1 cellular context compared by ENCODE assay signal in genomic region chr7:140674899-140675701, GRCh38.
TF ChIP-seq lines count a peak whose summit lies in the region.

No MANE protein-coding gene starts in this region.

TF ChIP-seq in GM12878, 131 proteins besides CTCF, POLR2A, EP300 and RAD21:
- TF ChIP-seq POLR2AphosphoS5 (IDR thresholded peaks at IDR 0.05; ENCODE audit: low read length) = no peak
- no peak for TF ChIP-seq SMAD5 (IDR thresholded peaks at IDR 0.05; ENCODE audit: low read depth)
- TF ChIP-seq WRNIP1 (IDR thresholded peaks at IDR 0.05; ENCODE audit: borderline replicate concordance, low read depth, low read length) = no peak
- no peak for TF ChIP-seq SIN3A (IDR thresholded peaks at IDR 0.05; ENCODE audit: low read depth, low read length)
- TF ChIP-seq TARDBP (IDR thresholded peaks at IDR 0.05; ENCODE audit: borderline replicate concordance) = no peak
- TF ChIP-seq ETV6 (conservative IDR thresholded peaks at IDR 0.05 in 1 of 2, IDR thresholded peaks at IDR 0.05 in 1 of 2; ENCODE audit: borderline replicate concordance in 1 of 2, low read depth in 1 of 2) = no peak
- no peak for TF ChIP-seq GABPA (IDR thresholded peaks at IDR 0.05; ENCODE audit: low read depth)
- TF ChIP-seq, protein P1, sequence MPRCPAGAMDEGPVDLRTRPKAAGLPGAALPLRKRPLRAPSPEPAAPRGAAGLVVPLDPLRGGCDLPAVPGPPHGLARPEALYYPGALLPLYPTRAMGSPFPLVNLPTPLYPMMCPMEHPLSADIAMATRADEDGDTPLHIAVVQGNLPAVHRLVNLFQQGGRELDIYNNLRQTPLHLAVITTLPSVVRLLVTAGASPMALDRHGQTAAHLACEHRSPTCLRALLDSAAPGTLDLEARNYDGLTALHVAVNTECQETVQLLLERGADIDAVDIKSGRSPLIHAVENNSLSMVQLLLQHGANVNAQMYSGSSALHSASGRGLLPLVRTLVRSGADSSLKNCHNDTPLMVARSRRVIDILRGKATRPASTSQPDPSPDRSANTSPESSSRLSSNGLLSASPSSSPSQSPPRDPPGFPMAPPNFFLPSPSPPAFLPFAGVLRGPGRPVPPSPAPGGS (IDR thresholded peaks at IDR 0.05; ENCODE audit: borderline replicate concordance, insufficient read depth, low read depth, low read length, poor library complexity, severe bottlenecking) = no peak
- TF ChIP-seq TCF12 (IDR thresholded peaks at IDR 0.05; ENCODE audit: low read depth, low read length) = no peak
- no peak for TF ChIP-seq KAT2A (conservative IDR thresholded peaks at IDR 0.05; ENCODE audit: control insufficient read depth, low read depth, low read length)
- TF ChIP-seq, protein P2, sequence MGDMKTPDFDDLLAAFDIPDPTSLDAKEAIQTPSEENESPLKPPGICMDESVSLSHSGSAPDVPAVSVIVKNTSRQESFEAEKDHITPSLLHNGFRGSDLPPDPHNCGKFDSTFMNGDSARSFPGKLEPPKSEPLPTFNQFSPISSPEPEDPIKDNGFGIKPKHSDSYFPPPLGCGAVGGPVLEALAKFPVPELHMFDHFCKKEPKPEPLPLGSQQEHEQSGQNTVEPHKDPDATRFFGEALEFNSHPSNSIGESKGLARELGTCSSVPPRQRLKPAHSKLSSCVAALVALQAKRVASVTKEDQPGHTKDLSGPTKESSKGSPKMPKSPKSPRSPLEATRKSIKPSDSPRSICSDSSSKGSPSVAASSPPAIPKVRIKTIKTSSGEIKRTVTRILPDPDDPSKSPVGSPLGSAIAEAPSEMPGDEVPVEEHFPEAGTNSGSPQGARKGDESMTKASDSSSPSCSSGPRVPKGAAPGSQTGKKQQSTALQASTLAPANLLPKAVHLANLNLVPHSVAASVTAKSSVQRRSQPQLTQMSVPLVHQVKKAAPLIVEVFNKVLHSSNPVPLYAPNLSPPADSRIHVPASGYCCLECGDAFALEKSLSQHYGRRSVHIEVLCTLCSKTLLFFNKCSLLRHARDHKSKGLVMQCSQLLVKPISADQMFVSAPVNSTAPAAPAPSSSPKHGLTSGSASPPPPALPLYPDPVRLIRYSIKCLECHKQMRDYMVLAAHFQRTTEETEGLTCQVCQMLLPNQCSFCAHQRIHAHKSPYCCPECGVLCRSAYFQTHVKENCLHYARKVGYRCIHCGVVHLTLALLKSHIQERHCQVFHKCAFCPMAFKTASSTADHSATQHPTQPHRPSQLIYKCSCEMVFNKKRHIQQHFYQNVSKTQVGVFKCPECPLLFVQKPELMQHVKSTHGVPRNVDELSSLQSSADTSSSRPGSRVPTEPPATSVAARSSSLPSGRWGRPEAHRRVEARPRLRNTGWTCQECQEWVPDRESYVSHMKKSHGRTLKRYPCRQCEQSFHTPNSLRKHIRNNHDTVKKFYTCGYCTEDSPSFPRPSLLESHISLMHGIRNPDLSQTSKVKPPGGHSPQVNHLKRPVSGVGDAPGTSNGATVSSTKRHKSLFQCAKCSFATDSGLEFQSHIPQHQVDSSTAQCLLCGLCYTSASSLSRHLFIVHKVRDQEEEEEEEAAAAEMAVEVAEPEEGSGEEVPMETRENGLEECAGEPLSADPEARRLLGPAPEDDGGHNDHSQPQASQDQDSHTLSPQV (IDR thresholded peaks at IDR 0.05) = no peak
- no peak for TF ChIP-seq POU2F2 (IDR thresholded peaks at IDR 0.05; ENCODE audit: borderline replicate concordance, low read depth, low read length)
- TF ChIP-seq BACH1 (IDR thresholded peaks at IDR 0.05; ENCODE audit: borderline replicate concordance) = 0 out of 2 replicates have a peak, but pooled peaks have one; percentile 41
- 0 out of 2 replicates have a peak, but pooled peaks have one; percentile 9 for TF ChIP-seq IKZF1 (conservative IDR thresholded peaks at IDR 0.05)
- TF ChIP-seq SMC3 (IDR thresholded peaks at IDR 0.05; ENCODE audit: borderline replicate concordance, low read length) = peak; percentile 17; the same call in 1 of the 2 replicates
- no peak for TF ChIP-seq MTA2 (IDR thresholded peaks at IDR 0.05; ENCODE audit: low read depth)
- TF ChIP-seq ZNF24 (IDR thresholded peaks at IDR 0.05) = no peak; the same call in 1 of the 2 replicates
- TF ChIP-seq, protein P3, sequence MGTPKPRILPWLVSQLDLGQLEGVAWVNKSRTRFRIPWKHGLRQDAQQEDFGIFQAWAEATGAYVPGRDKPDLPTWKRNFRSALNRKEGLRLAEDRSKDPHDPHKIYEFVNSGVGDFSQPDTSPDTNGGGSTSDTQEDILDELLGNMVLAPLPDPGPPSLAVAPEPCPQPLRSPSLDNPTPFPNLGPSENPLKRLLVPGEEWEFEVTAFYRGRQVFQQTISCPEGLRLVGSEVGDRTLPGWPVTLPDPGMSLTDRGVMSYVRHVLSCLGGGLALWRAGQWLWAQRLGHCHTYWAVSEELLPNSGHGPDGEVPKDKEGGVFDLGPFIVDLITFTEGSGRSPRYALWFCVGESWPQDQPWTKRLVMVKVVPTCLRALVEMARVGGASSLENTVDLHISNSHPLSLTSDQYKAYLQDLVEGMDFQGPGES (IDR thresholded peaks at IDR 0.05) = no peak
- TF ChIP-seq IRF4 (IDR thresholded peaks at IDR 0.05; ENCODE audit: low read depth, low read length) = no peak
- TF ChIP-seq SRF (IDR thresholded peaks at IDR 0.05; ENCODE audit: low read depth in 2 of 2, low read length in 2 of 2) = no peak
- no peak for TF ChIP-seq ESRRA (IDR thresholded peaks at IDR 0.05; ENCODE audit: low read length)
- no peak for TF ChIP-seq CREB1 (IDR thresholded peaks at IDR 0.05; ENCODE audit: low read depth)
- TF ChIP-seq ATF7 (IDR thresholded peaks at IDR 0.05; ENCODE audit: low read depth) = peak; percentile 63; the same call in 1 of the 2 replicates
- TF ChIP-seq CREM (IDR thresholded peaks at IDR 0.05; ENCODE audit: low read depth) = no peak
- TF ChIP-seq PAX8 (IDR thresholded peaks at IDR 0.05) = no peak
- TF ChIP-seq KDM1A (IDR thresholded peaks at IDR 0.05; ENCODE audit: borderline replicate concordance) = no peak
- no peak for TF ChIP-seq TAF1 (IDR thresholded peaks at IDR 0.05; ENCODE audit: borderline replicate concordance, low read depth, low read length)
- TF ChIP-seq IKZF2 (IDR thresholded peaks at IDR 0.05) = peak in 1 of 2 experiments; percentile 44; a peak in 1 of 4 replicates
- TF ChIP-seq EED (IDR thresholded peaks at IDR 0.05; ENCODE audit: low read depth) = 0 out of 2 replicates have a peak, but pooled peaks have one; percentile 24
- no peak for TF ChIP-seq RB1 (IDR thresholded peaks at IDR 0.05; ENCODE audit: borderline replicate concordance)
- no peak for TF ChIP-seq BCL11A (IDR thresholded peaks at IDR 0.05; ENCODE audit: low read depth, low read length)
- TF ChIP-seq NR2F1 (conservative IDR thresholded peaks at IDR 0.05) = no peak
